1 cellular context compared by ENCODE assay signal in genomic region chr12:101653503-101653902, GRCh38.
TF ChIP-seq lines count a peak whose summit lies in the region.

No MANE protein-coding gene starts in this region.

TF ChIP-seq in GM23338, 12 proteins besides CTCF, POLR2A, EP300 and RAD21 (continued from another document):
- TF ChIP-seq ZNF462 (CRISPR knock-in tag; IDR thresholded peaks at IDR 0.05) (no peak), ETS1 (IDR thresholded peaks at IDR 0.05) (no peak), STAT1 (IDR thresholded peaks at IDR 0.05; ENCODE audit: unreplicated experiment) (no peak), NANOG (IDR thresholded peaks at IDR 0.05; ENCODE audit: borderline replicate concordance) (no peak), ZNF331 (CRISPR knock-in tag; IDR thresholded peaks at IDR 0.05; ENCODE audit: low read depth) (no peak), CREB1 (CRISPR knock-in tag; IDR thresholded peaks at IDR 0.05; ENCODE audit: low read depth) (no peak)
